Comparison of ENCODE assay signal across 8 cellular contexts in genomic region chr14:63543000-63543825, GRCh38. TPM values are rescaled to one million over a fixed set of nuclear protein-coding genes. Genes with fewer than 3 reads are reported as not detected.
DNase-seq lines count a peak whose midpoint lies in the region; ATAC-seq, FAIRE-seq and TF ChIP-seq lines count a peak whose summit lies in the region.

Gene PPP2R5E (minus strand): TSS chr14:63543377. CDS start chr14:63539685, 3,692 bp downstream.

- peak within 1 kb of the TSS; percentile 92 for H3K4me3 ChIP-seq in ascending aorta
- peak within 1 kb of the TSS; percentile 90 to 93 for H3K4me3 ChIP-seq in right atrium auricular region
- H3K4me3 ChIP-seq in psoas muscle: peak within 1 kb of the TSS; percentile 98

- peak; percentile 97 for FAIRE-seq in urothelium cell line (lab: Jason Lieb, UNC)

- no peaks in the 10 kb centered on the region for H3K9me3 ChIP-seq in ascending aorta
- no peaks in the 10 kb centered on the region for H3K9me3 ChIP-seq in right atrium auricular region
- H3K9me3 ChIP-seq in psoas muscle: no peaks in the 10 kb centered on the region

- H3K36me3 ChIP-seq in ascending aorta (peaks cover 13 to 16% of the 10 kb centered on the region in 2 donors), right atrium auricular region (peaks cover 11% of the 10 kb centered on the region), psoas muscle (ENCODE audit: insufficient read depth in 1 of 2, low read depth in 1 of 2) (peaks cover 0 to 16% of the 10 kb centered on the region in 2 donors)

- peak; percentile 94 for ATAC-seq in GM18499 (IDR thresholded peaks at IDR 0.05; ENCODE audit: insufficient read depth, unreplicated experiment)
- ATAC-seq in HG02943 (IDR thresholded peaks at IDR 0.05; ENCODE audit: low read depth, unreplicated experiment): peak; percentile 95
- peak; percentile 98 to 100 (median 99) for ATAC-seq in psoas muscle

- TF ChIP-seq CTCF in ascending aorta (IDR thresholded peaks at IDR 0.05) (no peak), right atrium auricular region (IDR thresholded peaks at IDR 0.05) (no peak), psoas muscle (IDR thresholded peaks at IDR 0.05) (no peak)

- peaks cover 0 to 16% of the 10 kb centered on the region in 2 donors for H3K4me1 ChIP-seq in ascending aorta
- peaks cover 0 to 22% of the 10 kb centered on the region in 2 donors for H3K4me1 ChIP-seq in right atrium auricular region
- peaks cover 14% of the 10 kb centered on the region for H3K4me1 ChIP-seq in psoas muscle

- H3K27ac ChIP-seq in ascending aorta: peak within 1 kb of the TSS; percentile 87 to 91
- peak within 1 kb of the TSS; percentile 87 to 92 for H3K27ac ChIP-seq in right atrium auricular region
- peak within 1 kb of the TSS; percentile 94 for H3K27ac ChIP-seq in psoas muscle

- 0% methylated on average over 60 to 78 of the region's 78 CpGs for WGBS in psoas muscle, 3 donors

- H3K27me3 ChIP-seq in ascending aorta (no peaks in the 10 kb centered on the region), right atrium auricular region (no peaks in the 10 kb centered on the region), psoas muscle (ENCODE audit: insufficient read depth in 3 of 3, low read length in 2 of 3) (no peaks in the 10 kb centered on the region)

- DNase-seq in NCI-H187 treated with DMSO at 0.1 percent for 48 hours (lab: John Stamatoyannopoulos, UW): peak; percentile 98
- DNase-seq in ascending aorta (ENCODE audit: low spot score in 2 of 2): peak; percentile 95 to 99
- DNase-seq in right atrium auricular region (ENCODE audit: low spot score): peak; percentile 98
- DNase-seq in psoas muscle: peak; percentile 98 to 99
- DNase-seq in urothelium cell line (ENCODE audit: low spot score): peak; percentile 100

- intact Hi-C loops in T-helper 2 cell treated with Interferon-gamma antibody and Interleukin-4, amounts not matched to agents 100 ng/mL and 5 ng/mL, for 36 hours (cut with micrococcal nuclease): loop anchor here (1.0 to 5.0 kb wide), 7 partner anchors 64 to 319 kb away; partner anchors contain the start of gene SGPP1
- intact Hi-C loops in ascending aorta (cut with DNase I) (loop anchor here (1.0 to 10.0 kb wide), 7 partner anchors 98 to 792 kb away; partner anchors contain the start of genes SGPP1 and WDR89), psoas muscle (cut with DNase I) (loop anchor here (2.0 to 10.0 kb wide), 4 partner anchors 99 to 154 kb away; partner anchors contain the start of gene WDR89 (in 1 of the 2))

RNA-seq across cellular contexts. Expression of gene PPP2R5E, which starts in this region (rescaled TPM):
- 44.8 and 46.1 TPM in 2 replicates for total RNA-seq in T-helper 2 cell treated with Interferon-gamma antibody and Interleukin-4, amounts not matched to agents 100 ng/mL and 5 ng/mL, for 36 hours
- total RNA-seq in ascending aorta (5.7 TPM), right atrium auricular region (10 to 100 TPM; 17.3 to 18.7 TPM), psoas muscle (10 to 100 TPM; 29.3 to 35.0 (median 31.9) TPM)
- polyA plus RNA-seq in psoas muscle: 10 to 100 TPM; 10.8 to 28.3 (median 13.4) TPM

Comparison
In these comparisons a context has a peak if more than half of its experiments do, and no peak if none do; other contexts are left out.
1. Peak in every context shown above with its lines: DNase-seq, ATAC-seq, H3K4me3 ChIP-seq and H3K27ac ChIP-seq.